ENCODE assay signal across 6 cellular contexts in the genomic region with DNA sequence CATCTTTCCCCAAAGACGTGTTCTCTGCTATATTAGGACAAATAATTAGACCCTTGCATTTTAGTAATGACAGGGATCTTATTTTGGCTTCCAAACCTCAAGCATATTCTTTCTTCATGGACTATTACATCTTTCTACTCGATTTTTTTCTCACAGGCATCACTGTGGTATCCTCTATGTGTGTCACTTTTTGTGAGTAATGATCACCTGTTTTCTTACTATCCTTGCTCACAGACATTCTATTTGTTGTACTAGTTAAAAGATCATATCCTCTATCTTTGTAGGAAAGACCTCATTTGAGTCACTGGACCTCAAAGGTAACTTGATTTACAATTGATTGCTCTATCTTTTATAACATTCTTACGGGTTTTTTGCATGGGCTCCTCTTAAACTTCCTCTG. TPM values are rescaled to one million over a fixed set of nuclear protein-coding genes. Genes with fewer than 3 reads are reported as not detected.
"Had no signal": no experiment of that assay in that cellular context is flagged by ENCODE, and none has a peak within 500 bp of the region (broad histone marks: within the 10 kb centered on the region; RNA-seq: fewer than 3 reads in every experiment).

No MANE protein-coding gene starts in this region.

- H3K36me3 Mint-ChIP-seq: IgD-negative memory B cell had no signal

- ATAC-seq: GM23338, HepG2 had no signal

- H3K4me3 Mint-ChIP-seq: GM23338, H9, IgD-negative memory B cell had no signal

- H3K4me1 Mint-ChIP-seq: GM23338, H9, IgD-negative memory B cell had no signal

- H3K27ac Mint-ChIP-seq: GM23338, H9, IgD-negative memory B cell had no signal

- H3K9me3 Mint-ChIP-seq: GM23338, H9 had no signal

- DNase-seq: H9, HCEC 1CT had no signal

RNA-seq across cellular contexts. Expression of gene C3orf80, which starts 6.8 kb away (rescaled TPM):
- total RNA-seq: HT-29 had no signal
- polyA plus RNA-seq: IgD-negative memory B cell had no signal
